Comparison of ENCODE assay signal across 12 cellular contexts in genomic region chr3:175287361-175287963, GRCh38.
DNase-seq lines count a peak whose midpoint lies in the region; ATAC-seq and TF ChIP-seq lines count a peak whose summit lies in the region.
"Had no signal": no experiment of that assay in that cellular context is flagged by ENCODE, and none has a peak within 500 bp of the region (broad histone marks: within the 10 kb centered on the region; RNA-seq: fewer than 3 reads in every experiment).

No MANE protein-coding gene starts in this region.

- no TSS peak for BruUV-seq in OCI-LY7 (replicated peaks; lab: Mats Ljungman, UMichigan)

- H2AFZ ChIP-seq in OCI-LY7 (ENCODE audit: low read length) = no peak overlapping the region

- no peaks in the 10 kb centered on the region for H3K4me1 ChIP-seq in effector memory CD4-positive, alpha-beta T cell (ENCODE audit: control insufficient read depth, insufficient read depth, low read length, poor library complexity, severe bottlenecking)
- H3K4me1 ChIP-seq in OCI-LY7 (ENCODE audit: insufficient read depth, low read length, poor library complexity, severe bottlenecking) = no peaks in the 10 kb centered on the region
- H3K4me1 ChIP-seq: body of pancreas had no signal

- H3K9me3 ChIP-seq in effector memory CD4-positive, alpha-beta T cell (ENCODE audit: control insufficient read depth, low read length) = no peaks in the 10 kb centered on the region
- no peaks in the 10 kb centered on the region for H3K9me3 ChIP-seq in OCI-LY7 (ENCODE audit: low read length)
- H3K9me3 ChIP-seq: body of pancreas had no signal

- H3K36me3 ChIP-seq in effector memory CD4-positive, alpha-beta T cell (ENCODE audit: control insufficient read depth, insufficient read depth, low read length) = no peaks in the 10 kb centered on the region
- no peaks in the 10 kb centered on the region for H3K36me3 ChIP-seq in OCI-LY7 (ENCODE audit: insufficient read depth, low read length)

- no peak overlapping the region for H3K27ac ChIP-seq in effector memory CD4-positive, alpha-beta T cell (ENCODE audit: insufficient read depth, low read length, poor library complexity, severe bottlenecking)
- H3K27ac ChIP-seq in OCI-LY7 (ENCODE audit: low read depth, low read length, poor library complexity, severe bottlenecking) = no peak overlapping the region
- H3K27ac ChIP-seq: body of pancreas had no signal

- CTCF ChIA-PET in GM10248 (lab: Yijun Ruan, JAX) (interaction anchor here (1.1 kb wide), 1 partner anchor 9 kb away, joined by 4 read pairs; no protein-coding TSS in a partner anchor), OCI-LY7 (lab: Charles Lee; ENCODE audit: unreplicated experiment) (no interaction called here)

- H3K79me2 ChIP-seq in OCI-LY7 (ENCODE audit: insufficient read depth, low read depth, low read length) = no peaks in the 10 kb centered on the region

- POLR2A ChIA-PET in GM10248 (lab: Yijun Ruan, JAX) (no interaction called here), OCI-LY7 (lab: Charles Lee) (interaction anchor here (0.5 kb wide), 1 partner anchor 557 kb away, joined by 3 read pairs; no protein-coding TSS in a partner anchor)

- peak; percentile 86 for ATAC-seq in GM19397 (IDR thresholded peaks at IDR 0.05; ENCODE audit: unreplicated experiment)
- ATAC-seq in HG02938 (IDR thresholded peaks at IDR 0.05; ENCODE audit: unreplicated experiment) = peak; percentile 58
- ATAC-seq in HG03575 (IDR thresholded peaks at IDR 0.05; ENCODE audit: extremely low read depth, insufficient number of reproducible peaks, low FRiP score, unreplicated experiment) = peak; percentile 98
- ATAC-seq: body of pancreas; naive thymus-derived CD8-positive, alpha-beta T cell; stimulated activated effector memory CD8-positive, alpha-beta T cell treated with anti-CD3 and anti-CD28 coated beads, Interleukin-12 subunit alpha, Interleukin-12 subunit beta, amount 100 ng/mL, for 72 hours had no signal

- no peak for TF ChIP-seq CTCF in GM10248 (IDR thresholded peaks at IDR 0.05; ENCODE audit: control extremely low read depth, extremely low read depth, low read depth, missing control alignments)
- no peak for TF ChIP-seq CTCF in OCI-LY7 (conservative IDR thresholded peaks at IDR 0.05; ENCODE audit: low read length)

- H3K4me2 ChIP-seq in OCI-LY7 (ENCODE audit: low read length) = no peak overlapping the region

- DNase-seq in GM10248 (ENCODE audit: extremely low spot score) = peak; percentile 36
- no peak for DNase-seq in effector memory CD4-positive, alpha-beta T cell
- DNase-seq in OCI-LY7 (ENCODE audit: low spot score) = no peak
- no peak for DNase-seq in CD1c-positive myeloid dendritic cell (ENCODE audit: extremely low spot score)
- no peak for DNase-seq in DMS79 treated with DMSO at 0.1 percent for 48 hours (lab: John Stamatoyannopoulos, UW)
- DNase-seq: body of pancreas; GDM1; naive thymus-derived CD8-positive, alpha-beta T cell had no signal

- intact Hi-C loops in OCI-LY7 (cut with micrococcal nuclease; ENCODE audit: unreplicated experiment) = no loop called here

- H4K20me1 ChIP-seq in OCI-LY7 (ENCODE audit: insufficient read depth, low read length) = no peaks in the 10 kb centered on the region

- no peak overlapping the region for H3K4me3 ChIP-seq in effector memory CD4-positive, alpha-beta T cell (ENCODE audit: insufficient read depth, low read depth, low read length, poor library complexity, severe bottlenecking)
- no peak overlapping the region for H3K4me3 ChIP-seq in OCI-LY7 (ENCODE audit: low read depth, low read length, poor library complexity, severe bottlenecking)
- H3K4me3 ChIP-seq: body of pancreas had no signal

- H3K27me3 ChIP-seq in effector memory CD4-positive, alpha-beta T cell (replicated peaks; ENCODE audit: control insufficient read depth, insufficient read depth, low read length, poor library complexity, severe bottlenecking) = no peaks in the 10 kb centered on the region
- H3K27me3 ChIP-seq: body of pancreas had no signal

- H3K9me2 ChIP-seq in OCI-LY7 (ENCODE audit: insufficient read depth, low read length) = no peaks in the 10 kb centered on the region
